In genomic region chr4:54637325-54637724, GRCh38 we compare ENCODE assay signal across 7 cellular contexts. TPM values are rescaled to one million over a fixed set of nuclear protein-coding genes. Genes with fewer than 3 reads are reported as not detected.
"Had no signal": no experiment of that assay in that cellular context is flagged by ENCODE, and none has a peak within 500 bp of the region (broad histone marks: within the 10 kb centered on the region; RNA-seq: fewer than 3 reads in every experiment).

No MANE protein-coding gene starts in this region.

- H3K27ac ChIP-seq: HL-60 had no signal

- H3K9me3 Mint-ChIP-seq: IgD-negative memory B cell had no signal

- DNase-seq: IMR-90, KBM-7 had no signal

- ATAC-seq: HepG2, K562 had no signal

- H3K4me3 ChIP-seq: K562 had no signal

- H3K4me3 Mint-ChIP-seq: IgD-negative memory B cell had no signal

- H3K27ac Mint-ChIP-seq: IgD-negative memory B cell had no signal

RNA-seq across cellular contexts. Expression of gene KIT, which starts 20.4 kb away (rescaled TPM):
- total RNA-seq: HepG2, HT-29 had no signal
- polyA plus RNA-seq: HepG2, IgD-negative memory B cell had no signal
